Comparison of ENCODE assay signal across 1 cellular context in the genomic region with DNA sequence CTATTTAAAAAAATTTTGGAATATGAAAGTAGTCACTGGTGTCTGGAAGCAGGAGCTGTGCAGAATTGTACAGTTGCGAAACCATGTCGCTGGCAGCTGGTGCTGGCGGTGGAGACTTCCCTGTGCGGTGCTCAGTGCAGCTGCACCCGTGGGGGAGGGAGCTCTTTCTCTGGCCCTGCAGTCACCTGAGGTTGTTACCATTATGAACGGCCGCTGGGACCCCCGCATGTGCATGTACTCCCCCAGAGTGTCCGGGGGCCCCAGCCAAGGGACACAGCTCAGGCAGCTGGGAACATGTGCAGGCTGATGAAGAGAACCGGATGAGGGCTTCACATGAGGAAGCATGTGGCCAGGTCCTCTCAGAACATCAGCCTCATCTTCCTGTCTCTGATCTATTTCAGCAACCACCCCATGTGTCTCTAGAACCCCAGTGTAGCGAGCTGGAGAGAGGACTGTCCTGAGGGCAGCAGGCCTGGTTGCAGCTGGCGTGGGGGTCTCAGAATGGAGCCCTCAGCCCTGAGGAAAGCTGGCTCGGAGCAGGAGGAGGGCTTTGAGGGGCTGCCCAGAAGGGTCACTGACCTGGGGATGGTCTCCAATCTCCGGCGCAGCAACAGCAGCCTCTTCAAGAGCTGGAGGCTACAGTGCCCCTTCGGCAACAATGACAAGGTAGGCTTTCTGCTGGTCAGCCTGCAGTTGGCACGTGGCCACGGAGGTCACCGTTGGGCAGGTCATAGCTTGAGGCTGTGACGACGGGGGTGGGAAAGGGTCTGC.
TF ChIP-seq lines count a peak whose summit lies in the region.

TSS of gene TRPM2 (plus strand) at position 422 of the 771 bp plus-strand sequence. CDS start at position 502, 80 bp downstream.

TF ChIP-seq in GM23338, 12 proteins besides CTCF, POLR2A, EP300 and RAD21 (continued from another document):
- TF ChIP-seq ZNF462 (CRISPR knock-in tag; IDR thresholded peaks at IDR 0.05) (no peak), NANOG (IDR thresholded peaks at IDR 0.05; ENCODE audit: borderline replicate concordance) (no peak), ZNF114 (CRISPR knock-in tag; IDR thresholded peaks at IDR 0.05) (no peak)
